Comparison of ENCODE assay signal across 10 cellular contexts in the genomic region with DNA sequence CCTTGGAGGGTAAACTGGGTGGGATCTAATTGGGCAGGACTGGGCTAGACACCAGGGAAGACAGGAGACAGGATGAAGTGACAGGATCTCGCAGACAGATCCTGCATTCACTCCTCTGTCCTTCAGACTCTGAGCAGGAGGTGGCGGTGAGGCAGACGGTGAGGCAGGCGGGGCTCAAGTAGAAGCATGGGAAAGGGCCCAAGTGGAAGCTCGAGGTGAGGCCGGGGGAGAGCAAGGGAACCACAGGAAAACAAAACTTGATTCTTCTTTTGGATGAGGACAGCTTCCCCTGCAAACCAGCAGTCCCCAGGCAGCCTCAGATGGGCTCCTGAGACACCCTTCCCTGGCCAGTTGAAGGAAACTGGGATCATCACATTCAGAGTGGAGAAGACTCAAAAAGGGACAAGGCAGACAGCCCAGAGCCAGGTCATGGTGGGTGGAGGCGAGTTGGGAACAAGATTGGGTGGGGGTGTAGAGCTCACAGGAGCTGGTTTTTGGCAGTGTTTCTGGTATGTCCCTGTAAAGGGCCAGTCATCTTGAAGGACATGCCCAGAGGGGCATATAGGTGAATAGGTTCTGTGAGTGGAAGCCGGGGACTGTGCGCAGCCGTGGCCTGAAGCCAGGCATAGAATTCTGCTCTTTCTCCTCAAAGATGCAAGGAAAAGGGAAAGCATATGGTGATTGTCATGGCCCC. TPM values are rescaled to one million over a fixed set of nuclear protein-coding genes. Genes with fewer than 3 reads are reported as not detected.
DNase-seq lines count a peak whose midpoint lies in the region; ATAC-seq and TF ChIP-seq lines count a peak whose summit lies in the region.
"Had no signal": no experiment of that assay in that cellular context is flagged by ENCODE, and none has a peak within 500 bp of the region (broad histone marks: within the 10 kb centered on the region; RNA-seq: fewer than 3 reads in every experiment).

No MANE protein-coding gene starts in this region.

- H3K27me3 Mint-ChIP-seq in CD4-positive, alpha-beta memory T cell, result no peaks in the 10 kb centered on the region
- H3K27me3 Mint-ChIP-seq in IgD-negative memory B cell, result no peaks in the 10 kb centered on the region
- H3K27me3 Mint-ChIP-seq in endothelial cell (ENCODE audit: unreplicated experiment), result peaks cover 19% of the 10 kb centered on the region
- H3K27me3 Mint-ChIP-seq in naive thymus-derived CD4-positive, alpha-beta T cell, result no peaks in the 10 kb centered on the region

- no peak for ATAC-seq in naive thymus-derived CD4-positive, alpha-beta T cell

- no peak overlapping the region for H3K27ac ChIP-seq in CD4-positive, alpha-beta memory T cell (ENCODE audit: low read depth, low read length)
- H3K27ac ChIP-seq in naive thymus-derived CD4-positive, alpha-beta T cell (ENCODE audit: low read depth, low read length), result no peak overlapping the region

- no peaks in the 10 kb centered on the region for H3K9me3 ChIP-seq in CD4-positive, alpha-beta memory T cell (ENCODE audit: control insufficient read depth in 1 of 2, low read length in 2 of 2)
- H3K9me3 ChIP-seq in naive thymus-derived CD4-positive, alpha-beta T cell (ENCODE audit: control insufficient read depth in 2 of 3, low read length in 3 of 3), result no peaks in the 10 kb centered on the region

- TF ChIP-seq CTCF in endothelial cell (IDR thresholded peaks at IDR 0.05; ENCODE audit: unreplicated experiment), result no peak

- peak overlapping the region; percentile 75 to 90 (median 82) for H3K27ac Mint-ChIP-seq in CD4-positive, alpha-beta memory T cell
- peak overlapping the region in 2 of 3 donors; percentile 7 to 42 for H3K27ac Mint-ChIP-seq in IgD-negative memory B cell
- H3K27ac Mint-ChIP-seq in endothelial cell (ENCODE audit: unreplicated experiment), result peak overlapping the region; percentile 70
- H3K27ac Mint-ChIP-seq in naive thymus-derived CD4-positive, alpha-beta T cell, result peak overlapping the region in 5 of 9 donors; percentile 52 to 88 (median 68)

- CTCF ChIA-PET in CD4-positive, alpha-beta memory T cell (lab: Charles Lee; ENCODE audit: partially characterized antibody), result no interaction called here
- CTCF ChIA-PET in naive thymus-derived CD4-positive, alpha-beta T cell (lab: Charles Lee), result no interaction called here

- H3K36me3 Mint-ChIP-seq in CD4-positive, alpha-beta memory T cell, result peaks cover 5 to 9% of the 10 kb centered on the region in 2 donors
- H3K36me3 Mint-ChIP-seq in IgD-negative memory B cell (no peaks in the 10 kb centered on the region), endothelial cell (ENCODE audit: low read depth, unreplicated experiment) (peaks cover 22% of the 10 kb centered on the region)
- peaks cover 0 to 9% (median 0%) of the 10 kb centered on the region in 5 donors for H3K36me3 Mint-ChIP-seq in naive thymus-derived CD4-positive, alpha-beta T cell

- intact Hi-C loops in CD4-positive, alpha-beta memory T cell (cut with micrococcal nuclease), result no loop called here
- intact Hi-C loops in naive thymus-derived CD4-positive, alpha-beta T cell (cut with micrococcal nuclease), result no loop called here

- H3K36me3 ChIP-seq in CD4-positive, alpha-beta memory T cell (ENCODE audit: insufficient read depth, low read length), result peaks cover 9% of the 10 kb centered on the region
- peaks cover 0 to 5% (median 0%) of the 10 kb centered on the region in 3 experiments for H3K36me3 ChIP-seq in naive thymus-derived CD4-positive, alpha-beta T cell (ENCODE audit: control insufficient read depth in 2 of 3, insufficient read depth in 3 of 3, low read length in 3 of 3)
- H3K36me3 ChIP-seq in H7 (replicated peaks; ENCODE audit: control insufficient read depth, insufficient read depth, low read length), result no peaks in the 10 kb centered on the region; the same call in 1 of the 2 replicates

- no peak overlapping the region for H3K4me3 ChIP-seq in CD4-positive, alpha-beta memory T cell (ENCODE audit: low read length in 2 of 2)
- H3K4me3 ChIP-seq in naive thymus-derived CD4-positive, alpha-beta T cell (ENCODE audit: low read length), result no peak overlapping the region
- no peak overlapping the region for H3K4me3 ChIP-seq in H7 (ENCODE audit: insufficient read depth, low read depth, low read length)

- H3K9me3 Mint-ChIP-seq in CD4-positive, alpha-beta memory T cell, result peaks cover 0 to 4% (median 0%) of the 10 kb centered on the region in 8 donors
- H3K9me3 Mint-ChIP-seq in IgD-negative memory B cell (no peaks in the 10 kb centered on the region), endothelial cell (ENCODE audit: unreplicated experiment) (no peaks in the 10 kb centered on the region)
- no peaks in the 10 kb centered on the region for H3K9me3 Mint-ChIP-seq in naive thymus-derived CD4-positive, alpha-beta T cell

- H3K4me1 ChIP-seq in CD4-positive, alpha-beta memory T cell (ENCODE audit: insufficient read depth, low read length), result peaks cover 22% of the 10 kb centered on the region
- peaks cover 0 to 8% of the 10 kb centered on the region in 2 donors for H3K4me1 ChIP-seq in naive thymus-derived CD4-positive, alpha-beta T cell (ENCODE audit: control insufficient read depth in 2 of 2, insufficient read depth in 2 of 2, low read length in 2 of 2)

- H3K4me1 Mint-ChIP-seq in CD4-positive, alpha-beta memory T cell, result peaks cover 28 to 42% (median 32%) of the 10 kb centered on the region in 4 donors
- H3K4me1 Mint-ChIP-seq in IgD-negative memory B cell (peaks cover 14 to 23% (median 15%) of the 10 kb centered on the region in 3 donors), endothelial cell (ENCODE audit: unreplicated experiment) (peaks cover 30% of the 10 kb centered on the region)
- H3K4me1 Mint-ChIP-seq in naive thymus-derived CD4-positive, alpha-beta T cell, result peaks cover 9 to 31% (median 19%) of the 10 kb centered on the region in 7 donors

- no peak for DNase-seq in CD4-positive, alpha-beta memory T cell
- DNase-seq in endothelial cell (ENCODE audit: low spot score), result no peak
- DNase-seq in naive thymus-derived CD4-positive, alpha-beta T cell, result peak in 1 of 9 donors; percentile 19
- no peak for DNase-seq in cerebellum (ENCODE audit: low spot score)
- DNase-seq in H7, result no peak
- no peak for DNase-seq in GM19238 (ENCODE audit: insufficient read length, low spot score)
- DNase-seq in NOMO-1 (lab: John Stamatoyannopoulos, UW; ENCODE audit: unreplicated experiment in 2 of 2), result no peak
- DNase-seq: NCI-H1436 treated with DMSO at 0.1 percent for 48 hours; stimulated activated CD4-positive, alpha-beta T cell treated with anti-CD3 and anti-CD28 coated beads, Interleukin-4, amount 100 ng/mL, for 1 hour had no signal

- POLR2A ChIA-PET in CD4-positive, alpha-beta memory T cell (lab: Charles Lee; ENCODE audit: partially characterized antibody), result interaction anchor here (1.3 kb wide), 1 partner anchor 34 kb away, joined by 4 read pairs; no protein-coding TSS in a partner anchor
- POLR2A ChIA-PET in naive thymus-derived CD4-positive, alpha-beta T cell (lab: Charles Lee), result interaction anchor here (0.5 to 0.6 kb wide), 2 partner anchors 12 to 23 kb away, joined by 3 to 6 read pairs; no protein-coding TSS in a partner anchor

- H3K4me3 Mint-ChIP-seq in CD4-positive, alpha-beta memory T cell, result no peak overlapping the region
- H3K4me3 Mint-ChIP-seq in IgD-negative memory B cell, result no peak overlapping the region
- H3K4me3 Mint-ChIP-seq in endothelial cell (ENCODE audit: unreplicated experiment), result peak overlapping the region; percentile 43
- H3K4me3 Mint-ChIP-seq in naive thymus-derived CD4-positive, alpha-beta T cell, result no peak overlapping the region

- no peaks in the 10 kb centered on the region for H3K27me3 ChIP-seq in CD4-positive, alpha-beta memory T cell (ENCODE audit: insufficient read depth, low read length)
- no peaks in the 10 kb centered on the region for H3K27me3 ChIP-seq in naive thymus-derived CD4-positive, alpha-beta T cell (ENCODE audit: control insufficient read depth in 2 of 2, insufficient read depth in 2 of 2, low read length in 2 of 2)
- no peaks in the 10 kb centered on the region for H3K27me3 ChIP-seq in H7 (ENCODE audit: control insufficient read depth, insufficient read depth, low read length)

RNA-seq across cellular contexts. Expression of a gene that starts 18.1 kb away (rescaled TPM):
- total RNA-seq in CD4-positive, alpha-beta memory T cell, result 1 to 10 TPM; 2.2 to 2.4 TPM
- under 1 TPM; 0.16 to 0.24 TPM for polyA plus RNA-seq in CD4-positive, alpha-beta memory T cell
- 1.3 TPM for polyA plus RNA-seq in IgD-negative memory B cell
- 5.6 TPM for total RNA-seq in endothelial cell (ENCODE audit: unreplicated experiment)
- total RNA-seq in naive thymus-derived CD4-positive, alpha-beta T cell, result 1 to 10 TPM in 2 of 5 experiments, under 1 TPM in 1, not detected in 2; 0.94 to 5.6 (median 2.3) TPM
- polyA plus RNA-seq in naive thymus-derived CD4-positive, alpha-beta T cell, result not detected
- 15.9 TPM for total RNA-seq in cerebellum
- total RNA-seq in H7 (2014; rRNA removed; shearing (Covaris generic)), result 0.83 and 1.1 TPM in 2 replicates

RNA-seq across cellular contexts. Expression of a gene that starts 34.6 kb away (rescaled TPM):
- 10 to 100 TPM; 22.2 to 26.0 TPM for total RNA-seq in CD4-positive, alpha-beta memory T cell
- polyA plus RNA-seq in CD4-positive, alpha-beta memory T cell, result 10 to 100 TPM; 10.1 to 13.9 TPM
- polyA plus RNA-seq in IgD-negative memory B cell, result 12.2 TPM
- total RNA-seq in endothelial cell (ENCODE audit: unreplicated experiment) (18.8 TPM), cerebellum (19.6 TPM)
- total RNA-seq in naive thymus-derived CD4-positive, alpha-beta T cell, result 10 to 100 TPM; 12.7 to 27.0 (median 18.7) TPM
- 10 to 100 TPM; 11.6 to 20.7 TPM for polyA plus RNA-seq in naive thymus-derived CD4-positive, alpha-beta T cell
- 39.3 and 39.4 TPM in 2 replicates for total RNA-seq in H7 (2014; rRNA removed; shearing (Covaris generic))

Comparison
In these comparisons a context has a peak if more than half of its experiments do, and no peak if none do; other contexts are left out.
1. H3K27ac Mint-ChIP-seq: peak in every context shown above with its lines; median percentile 82 in CD4-positive, alpha-beta memory T cell; 70 in endothelial cell; 68 in naive thymus-derived CD4-positive, alpha-beta T cell; 24 in IgD-negative memory B cell.